16 cellular contexts compared by ENCODE assay signal in the genomic region with DNA sequence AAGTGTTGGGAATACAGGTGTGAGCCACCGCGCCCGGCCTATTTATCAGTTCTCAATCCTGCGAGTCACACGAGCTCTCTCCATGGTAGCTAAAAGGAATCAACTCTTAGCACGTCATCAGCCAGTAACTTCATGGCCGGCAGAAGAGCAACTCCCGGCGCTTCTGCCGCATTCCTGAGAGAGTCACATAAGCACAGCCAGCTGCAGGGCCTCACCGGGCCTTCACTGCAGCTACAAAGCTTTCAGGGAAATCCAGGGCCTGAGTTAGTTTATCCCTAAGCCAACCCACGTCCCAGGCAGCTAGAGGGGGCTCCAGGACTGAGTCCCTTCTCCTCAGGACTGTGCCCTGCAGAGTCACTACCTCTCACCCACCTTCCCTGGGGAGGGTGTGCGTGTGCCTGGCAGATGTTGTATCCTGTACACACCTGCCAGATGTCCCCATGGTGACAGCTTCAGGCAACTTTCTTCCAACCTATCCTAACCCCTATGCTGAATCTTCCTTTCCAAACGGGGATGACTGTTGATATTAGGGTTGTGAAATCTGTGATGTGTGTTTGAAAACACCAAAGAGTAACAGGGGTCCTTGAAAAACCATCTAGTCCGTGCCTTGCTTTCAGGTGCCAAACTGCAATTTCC. TPM values are rescaled to one million over a fixed set of nuclear protein-coding genes. Genes with fewer than 3 reads are reported as not detected.
DNase-seq lines count a peak whose midpoint lies in the region; ATAC-seq and TF ChIP-seq lines count a peak whose summit lies in the region.
"Had no signal": no experiment of that assay in that cellular context is flagged by ENCODE, and none has a peak within 500 bp of the region (broad histone marks: within the 10 kb centered on the region; RNA-seq: fewer than 3 reads in every experiment).

No MANE protein-coding gene starts in this region.

- no peak overlapping the region for H3K4me3 Mint-ChIP-seq in activated CD8-positive, alpha-beta memory T cell treated with anti-CD3 and anti-CD28 coated beads, Interleukin-2, amount 10 ng/mL, durations not matched to agents 7 days and 5 days
- H3K4me3 Mint-ChIP-seq: natural killer cell had no signal

- DNase-seq in ELF-1 (ENCODE audit: low read depth, low spot score) (peak; percentile 94), WERI-Rb-1 (peak; percentile 19), left ventricle myocardium superior (peak; percentile 36), sigmoid colon (peak; percentile 89), OCI-M2 (lab: John Stamatoyannopoulos, UW; ENCODE audit: unreplicated experiment) (no peak), GM20000 (ENCODE audit: low spot score) (no peak)
- DNase-seq in activated CD8-positive, alpha-beta memory T cell treated with anti-CD3 and anti-CD28 coated beads, Interleukin-2, amount 10 ng/mL, durations not matched to agents 7 days and 5 days = no peak
- DNase-seq: activated CD4-positive, CD25-positive, alpha-beta regulatory T cell; DMS 273 treated with DMSO at 0.1 percent for 48 hours; effector CD4-positive, alpha-beta T cell; natural killer cell; NCI-H2107; RPMI8226; stimulated activated naive CD8-positive, alpha-beta T cell treated with anti-CD3 and anti-CD28 coated beads, Interleukin-15, Interleukin-2, amounts not matched to agents 100 U/mL and 50 U/mL, for 24 hours had no signal

- WGBS in sigmoid colon, 2 donors = 81 to 83% methylated on average over 15 of the region's 15 CpGs

- H3K9me3 ChIP-seq in WERI-Rb-1 (ENCODE audit: severe bottlenecking) (no peaks in the 10 kb centered on the region), sigmoid colon (no peaks in the 10 kb centered on the region)

- ATAC-seq in left ventricle myocardium superior = no peak
- ATAC-seq in activated CD8-positive, alpha-beta memory T cell treated with anti-CD3 and anti-CD28 coated beads, Interleukin-2, amount 10 ng/mL, durations not matched to agents 7 days and 5 days = no peak
- ATAC-seq in HG03432 (IDR thresholded peaks at IDR 0.05; ENCODE audit: unreplicated experiment) = no peak
- ATAC-seq: stimulated activated naive CD8-positive, alpha-beta T cell treated with anti-CD3 and anti-CD28 coated beads, Interleukin-15, Interleukin-2, amounts not matched to agents 100 U/mL and 50 U/mL, for 24 hours had no signal

- H3K4me3 ChIP-seq in WERI-Rb-1 (ENCODE audit: low read depth, low read length) (no peak overlapping the region), sigmoid colon (no peak overlapping the region)

- H3K27ac ChIP-seq in WERI-Rb-1 (no peak overlapping the region), sigmoid colon (peak overlapping the region; percentile 59 to 75 (median 69))

- H3K27me3 ChIP-seq in WERI-Rb-1 (ENCODE audit: insufficient read depth, low read depth, severe bottlenecking) = no peaks in the 10 kb centered on the region
- no peaks in the 10 kb centered on the region for H3K27me3 ChIP-seq in sigmoid colon

- H3K36me3 Mint-ChIP-seq in activated CD8-positive, alpha-beta memory T cell treated with anti-CD3 and anti-CD28 coated beads, Interleukin-2, amount 10 ng/mL, durations not matched to agents 7 days and 5 days = no peaks in the 10 kb centered on the region
- H3K36me3 Mint-ChIP-seq: natural killer cell had no signal

- no peak overlapping the region for H3K27ac Mint-ChIP-seq in activated CD8-positive, alpha-beta memory T cell treated with anti-CD3 and anti-CD28 coated beads, Interleukin-2, amount 10 ng/mL, durations not matched to agents 7 days and 5 days
- H3K27ac Mint-ChIP-seq: activated T-helper 2 cell treated with anti-CD3 and anti-CD28 coated beads, Interferon-gamma antibody, Interleukin-2, Interleukin-4, amounts not matched to agents 10 μg/mL and 5 μg/mL and 100 μg/mL, durations not matched to agents 14 hours and 24 hours and 36 hours; natural killer cell had no signal

- CTCF ChIA-PET in activated CD8-positive, alpha-beta memory T cell treated with anti-CD3 and anti-CD28 coated beads, Interleukin-2, amount 10 ng/mL, durations not matched to agents 7 days and 5 days (lab: Charles Lee) = interaction anchor here (0.7 to 3.0 kb wide), 5 partner anchors 8 to 35 kb away, joined by 3 to 10 read pairs (median 4); no protein-coding TSS in a partner anchor

- peak in 1 of 4 donors; percentile 15 for TF ChIP-seq EP300 in sigmoid colon (IDR thresholded peaks at IDR 0.05)

- peaks cover 8% of the 10 kb centered on the region; the same call in 1 of the 2 replicates for H3K36me3 ChIP-seq in WERI-Rb-1
- no peaks in the 10 kb centered on the region for H3K36me3 ChIP-seq in sigmoid colon

- no peaks in the 10 kb centered on the region for H3K9me3 Mint-ChIP-seq in activated CD8-positive, alpha-beta memory T cell treated with anti-CD3 and anti-CD28 coated beads, Interleukin-2, amount 10 ng/mL, durations not matched to agents 7 days and 5 days (ENCODE audit: low read depth)
- H3K9me3 Mint-ChIP-seq: activated T-helper 2 cell treated with anti-CD3 and anti-CD28 coated beads, Interferon-gamma antibody, Interleukin-2, Interleukin-4, amounts not matched to agents 10 μg/mL and 5 μg/mL and 100 μg/mL, durations not matched to agents 14 hours and 24 hours and 36 hours; natural killer cell had no signal

- no peak for TF ChIP-seq POLR2A in sigmoid colon (IDR thresholded peaks at IDR 0.05)

- no peaks in the 10 kb centered on the region for H3K4me1 Mint-ChIP-seq in activated CD8-positive, alpha-beta memory T cell treated with anti-CD3 and anti-CD28 coated beads, Interleukin-2, amount 10 ng/mL, durations not matched to agents 7 days and 5 days

- peaks cover 0 to 67% (median 54%) of the 10 kb centered on the region in 4 donors for H3K4me1 ChIP-seq in sigmoid colon

- peak; percentile 50 for TF ChIP-seq CTCF in WERI-Rb-1 (IDR thresholded peaks at IDR 0.05; ENCODE audit: low read depth, low read length)
- TF ChIP-seq CTCF in sigmoid colon (IDR thresholded peaks at IDR 0.05) = no peak
- TF ChIP-seq CTCF in GM20000 (IDR thresholded peaks at IDR 0.05; ENCODE audit: extremely low read depth, missing control alignments) = no peak

- H3K27me3 Mint-ChIP-seq in activated CD8-positive, alpha-beta memory T cell treated with anti-CD3 and anti-CD28 coated beads, Interleukin-2, amount 10 ng/mL, durations not matched to agents 7 days and 5 days = no peaks in the 10 kb centered on the region

- intact Hi-C loops in left ventricle myocardium superior (cut with micrococcal nuclease) (no loop called here), sigmoid colon (cut with DNase I) (loop anchor here (5.0 kb wide), 1 partner anchor 64 kb away; no protein-coding TSS in a partner anchor)

RNA-seq across cellular contexts. Expression of a gene that starts 45.9 kb away (rescaled TPM):
- total RNA-seq in left ventricle myocardium superior (25.8 TPM), sigmoid colon (10 to 100 TPM; 35.7 to 45.3 (median 40.5) TPM)
- 10 to 100 TPM; 23.4 to 28.4 (median 27.1) TPM for polyA plus RNA-seq in sigmoid colon
- 10 to 100 TPM; 31.2 to 35.4 TPM for total RNA-seq in activated CD8-positive, alpha-beta memory T cell treated with anti-CD3 and anti-CD28 coated beads, Interleukin-2, amount 10 ng/mL, durations not matched to agents 7 days and 5 days

Comparison
In these comparisons a context has a peak if more than half of its experiments do, and no peak if none do; other contexts are left out.
1. DNase-seq: peak in ELF-1 (single experiment), WERI-Rb-1 (single experiment), left ventricle myocardium superior (single experiment) and sigmoid colon (single experiment); none in activated CD8-positive, alpha-beta memory T cell treated with anti-CD3 and anti-CD28 coated beads, Interleukin-2, amount 10 ng/mL, durations not matched to agents 7 days and 5 days (single experiment), OCI-M2 (single experiment) and GM20000 (single experiment).